ENCODE assay signal across 7 cellular contexts in the genomic region with DNA sequence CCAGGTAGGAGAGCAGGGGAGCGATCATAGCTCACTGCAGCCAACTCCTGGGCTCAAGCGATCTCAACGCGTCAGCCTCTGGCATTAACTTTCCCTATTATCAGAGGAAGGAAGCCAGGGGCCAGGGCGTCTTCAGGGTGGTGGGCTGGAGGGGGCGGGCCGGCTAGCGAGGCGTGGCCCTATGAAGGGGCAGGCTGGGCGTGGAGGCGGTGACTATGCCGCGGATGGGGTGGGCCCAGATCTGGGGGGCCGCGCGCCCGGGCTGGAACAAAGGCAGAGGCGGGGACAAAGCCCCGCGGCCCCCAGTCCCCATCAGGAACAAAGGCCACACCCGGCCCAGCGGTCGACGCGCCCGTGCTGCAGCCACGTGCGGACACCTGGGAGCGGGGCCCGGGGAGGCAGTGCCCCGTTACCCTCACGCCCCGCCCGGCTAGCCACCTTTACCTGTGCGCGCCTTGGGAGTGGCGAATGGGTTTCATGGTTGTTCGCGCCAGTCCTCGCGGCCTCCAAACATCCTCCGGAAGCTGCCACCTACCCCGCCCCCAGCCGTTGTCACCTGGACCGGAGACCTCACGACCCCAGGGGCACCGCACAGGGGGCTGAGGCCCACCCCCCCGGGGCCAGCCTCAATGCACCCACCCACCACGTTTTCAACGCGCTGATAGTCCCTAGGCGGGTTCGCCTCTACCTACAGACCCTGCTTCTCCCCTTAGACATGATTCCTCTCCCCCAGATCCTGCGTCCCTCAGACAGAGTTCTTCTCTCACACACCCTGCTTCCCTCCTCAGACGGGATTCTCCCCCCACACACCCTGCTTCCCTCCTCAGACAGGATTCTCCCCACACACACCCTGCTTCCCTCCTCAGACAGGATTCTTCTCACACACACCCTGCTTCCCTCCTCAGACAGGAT. TPM values are rescaled to one million over a fixed set of nuclear protein-coding genes. Genes with fewer than 3 reads are reported as not detected.
DNase-seq lines count a peak whose midpoint lies in the region; ATAC-seq, FAIRE-seq and TF ChIP-seq lines count a peak whose summit lies in the region.

No MANE protein-coding gene starts in this region.

- DNase-seq in T-cell = peak in 12 of 34 experiments; percentile 23 to 58 (median 36)
- no peak for DNase-seq in epithelial cell of proximal tubule (ENCODE audit: low read depth)
- DNase-seq in omental fat pad (ENCODE audit: low spot score) = no peak
- no peak for DNase-seq in globus pallidus (ENCODE audit: low spot score)
- no peak for DNase-seq in D721Med (ENCODE audit: insufficient read length, low spot score)

- CTCF ChIA-PET in T-cell (lab: Charles Lee) = no interaction called here

- peaks cover 38% of the 10 kb centered on the region for H3K27me3 ChIP-seq in HUES6 (ENCODE audit: control insufficient read depth, insufficient read depth, low read length)

- peaks cover 9 to 13% (median 11%) of the 10 kb centered on the region in 3 donors for H3K4me1 Mint-ChIP-seq in T-cell

- H3K36me3 Mint-ChIP-seq in T-cell = no peaks in the 10 kb centered on the region

- peak overlapping the region in 1 of 2 donors; percentile 72 for H3K27ac Mint-ChIP-seq in T-cell

- no peak for FAIRE-seq in D721Med (lab: Jason Lieb, UNC)

- peak overlapping the region; percentile 80 for H3K27ac ChIP-seq in HUES6 (ENCODE audit: low read depth, low read length)

- H3K9me3 Mint-ChIP-seq in T-cell = no peaks in the 10 kb centered on the region

- TF ChIP-seq CTCF in epithelial cell of proximal tubule (conservative IDR thresholded peaks at IDR 0.05; ENCODE audit: low read depth, low read length) (no peak), omental fat pad (IDR thresholded peaks at IDR 0.05) (no peak), D721Med (IDR thresholded peaks at IDR 0.05; ENCODE audit: insufficient read depth, missing control alignments) (no peak)

- no peaks in the 10 kb centered on the region for H3K36me3 ChIP-seq in HUES6 (ENCODE audit: control insufficient read depth, insufficient read depth, low read length)

- H3K27me3 Mint-ChIP-seq in T-cell = peaks cover 0 to 5% of the 10 kb centered on the region in 2 donors

- POLR2A ChIA-PET in T-cell (lab: Charles Lee) = interaction anchor here in 1 of 2 donors (0.7 kb wide), 1 partner anchor 33 kb away, joined by 4 read pairs; no protein-coding TSS in a partner anchor

- H3K4me1 ChIP-seq in HUES6 (ENCODE audit: control insufficient read depth, insufficient read depth, low read length) = peaks cover 4% of the 10 kb centered on the region; the same call in 1 of the 2 replicates

- peak overlapping the region; percentile 49 to 67 (median 66) for H3K4me3 Mint-ChIP-seq in T-cell

- H3K9ac ChIP-seq in HUES6 (ENCODE audit: low read length) = peak overlapping the region; percentile 81

- no peaks in the 10 kb centered on the region for H3K9me3 ChIP-seq in HUES6 (ENCODE audit: control insufficient read depth, insufficient read depth, low read depth, low read length)

- peak overlapping the region; percentile 52 for H3K4me3 ChIP-seq in HUES6 (ENCODE audit: low read depth, low read length)
- H3K4me3 ChIP-seq in epithelial cell of proximal tubule (ENCODE audit: low read depth, low read length) = peak overlapping the region; percentile 40

- ATAC-seq in T-cell (replicated peaks in 1 of 4) (peak; percentile 72 to 85 (median 82)), omental fat pad (ENCODE audit: low FRiP score) (peak; percentile 70), GM19397 (IDR thresholded peaks at IDR 0.05; ENCODE audit: unreplicated experiment) (no peak)

RNA-seq across cellular contexts. Expression of a gene that starts 5.4 kb away (rescaled TPM):
- total RNA-seq in T-cell (100 to 1,000 TPM; 374 to 574 (median 403) TPM), epithelial cell of proximal tubule (454 and 661 TPM in 2 replicates), omental fat pad (100 to 1,000 TPM; 151 to 238 (median 166) TPM)

RNA-seq across cellular contexts. Expression of a gene that starts 16.4 kb away (rescaled TPM):
- total RNA-seq in T-cell (10 to 100 TPM; 61.5 to 82.9 (median 79.3) TPM), epithelial cell of proximal tubule (70.1 and 137 TPM in 2 replicates), omental fat pad (100 to 1,000 TPM in 2 of 4 donors, 10 to 100 TPM in 2; 87.0 to 115 (median 99.6) TPM)

RNA-seq across cellular contexts. Expression of a gene that starts 18.9 kb away (rescaled TPM):
- total RNA-seq in T-cell = 10 to 100 TPM in 4 of 5 donors, 1 to 10 TPM in 1; 8.3 to 27.8 (median 24.5) TPM
- 18.2 and 23.7 TPM in 2 replicates for total RNA-seq in epithelial cell of proximal tubule
- 10 to 100 TPM in 1 of 4 donors, 1 to 10 TPM in 3; 4.6 to 10.2 (median 8.4) TPM for total RNA-seq in omental fat pad

RNA-seq across cellular contexts. Expression of a gene that starts 19.9 kb away (rescaled TPM):
- total RNA-seq in T-cell (10 to 100 TPM; 35.6 to 53.5 (median 48.6) TPM), epithelial cell of proximal tubule (37.4 and 49.9 TPM in 2 replicates), omental fat pad (10 to 100 TPM; 19.4 to 26.2 (median 23.3) TPM)

RNA-seq across cellular contexts. Expression of a gene that starts 26.7 kb away (rescaled TPM):
- total RNA-seq in T-cell (10 to 100 TPM in 4 of 5 donors, 1 to 10 TPM in 1; 8.4 to 18.3 (median 14.6) TPM), epithelial cell of proximal tubule (14.8 and 15.8 TPM in 2 replicates), omental fat pad (1 to 10 TPM; 4.5 to 8.5 (median 5.6) TPM)
